ENCODE assay signal across 25 cellular contexts in the genomic region with DNA sequence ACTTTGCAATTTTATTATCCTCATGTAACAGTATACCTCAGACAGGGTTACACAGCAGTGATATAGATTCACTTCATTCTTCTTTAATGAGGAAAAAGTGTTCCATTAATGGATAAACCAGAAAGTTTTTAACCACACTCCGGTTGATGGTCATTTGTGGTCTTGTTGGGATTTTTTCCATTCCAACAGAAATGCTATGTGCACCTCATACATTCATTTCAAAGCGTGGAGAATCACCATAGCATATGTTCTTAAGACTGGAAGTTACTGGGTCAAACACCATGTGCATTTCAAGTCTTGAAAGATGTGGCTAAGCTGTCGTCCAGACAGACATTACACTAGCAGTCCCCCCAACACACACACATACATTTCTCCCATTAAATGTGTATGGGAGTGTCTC.
A peak's percentile ranks its signal among the peaks of the same experiment; 100 is the strongest.
DNase-seq lines count a peak whose midpoint lies in the region; ATAC-seq, FAIRE-seq and TF ChIP-seq lines count a peak whose summit lies in the region.
"Had no signal": no experiment of that assay in that cellular context is flagged by ENCODE, and none has a peak within 500 bp of the region (broad histone marks: within the 10 kb centered on the region; RNA-seq: fewer than 3 reads in every experiment).

No MANE protein-coding gene starts in this region.

- H3K9me3 ChIP-seq in SJCRH30 (replicated peaks), result no peaks in the 10 kb centered on the region
- H3K9me3 ChIP-seq: HAP-1 had no signal

- no peak overlapping the region for H3K4me3 Mint-ChIP-seq in chondrocyte (ENCODE audit: unreplicated experiment)
- H3K4me3 Mint-ChIP-seq: B cell had no signal

- ATAC-seq in GM19351 (IDR thresholded peaks at IDR 0.05; ENCODE audit: unreplicated experiment) (no peak), GM21717 (IDR thresholded peaks at IDR 0.05; ENCODE audit: unreplicated experiment) (no peak), HG02610 (IDR thresholded peaks at IDR 0.05; ENCODE audit: unreplicated experiment) (no peak)
- ATAC-seq: HepG2, Right ventricle myocardium inferior had no signal

- POLR2A ChIA-PET in AG04449 (lab: Yijun Ruan, JAX), result no interaction called here

- no peaks in the 10 kb centered on the region for H3K9me3 Mint-ChIP-seq in chondrocyte (ENCODE audit: low read depth)

- no peaks in the 10 kb centered on the region for H3K36me3 ChIP-seq in SJCRH30
- H3K36me3 ChIP-seq: HAP-1 had no signal

- CTCF ChIA-PET in AG04449 (lab: Yijun Ruan, JAX), result interaction anchor here (0.9 kb wide), 1 partner anchor 63 kb away, joined by 3 read pairs; no protein-coding TSS in a partner anchor

- no peak overlapping the region for H3K4me3 ChIP-seq in AG04449 (ENCODE audit: low read depth, low read length)
- no peak overlapping the region for H3K4me3 ChIP-seq in SJCRH30
- H3K4me3 ChIP-seq: GM23248, HAP-1 had no signal

- H3K4me1 Mint-ChIP-seq in chondrocyte (ENCODE audit: low read depth), result peaks cover 21% of the 10 kb centered on the region
- H3K4me1 Mint-ChIP-seq: B cell had no signal

- TF ChIP-seq CTCF in AG04449 (IDR thresholded peaks at IDR 0.05; ENCODE audit: insufficient read depth, low read length, missing control alignments), result no peak
- TF ChIP-seq CTCF in chondrocyte (IDR thresholded peaks at IDR 0.05), result no peak

- H3K27ac ChIP-seq in SJCRH30, result peak overlapping the region; percentile 97
- H3K27ac ChIP-seq: 22Rv1, GM23248, HL-60 had no signal

- FAIRE-seq in frontal cortex (lab: Jason Lieb, UNC), result no peak
- FAIRE-seq: D721Med, HepG2, RCC 7860 had no signal

- H3K27me3 ChIP-seq in SJCRH30, result no peaks in the 10 kb centered on the region

- DNase-seq in AG04449 (ENCODE audit: low read depth, low spot score), result peak; percentile 72
- peak; percentile 81 to 97 for DNase-seq in SJCRH30
- DNase-seq in chondrocyte (ENCODE audit: low spot score), result no peak
- DNase-seq in non-pigmented ciliary epithelial cell (ENCODE audit: low read depth), result peak; percentile 15
- DNase-seq in frontal cortex (ENCODE audit: low spot score in 2 of 2), result no peak
- DNase-seq: DMS53, GM23248, KBM-7, NCI-H1092, NCI-H1436, NCI-H187 treated with DMSO at 0.1 percent for 48 hours, NCI-H2107, NCI-H446 treated with DMSO at 0.1 percent for 48 hours, NCI-H526 treated with DMSO at 0.1 percent for 48 hours had no signal

- H3K4me1 ChIP-seq in SJCRH30, result peaks cover 43% of the 10 kb centered on the region
- H3K4me1 ChIP-seq: HAP-1 had no signal

- no peaks in the 10 kb centered on the region for H3K36me3 Mint-ChIP-seq in chondrocyte (ENCODE audit: low read depth)

- H3K27ac Mint-ChIP-seq in chondrocyte (ENCODE audit: unreplicated experiment), result peak overlapping the region; percentile 78
- H3K27ac Mint-ChIP-seq: B cell had no signal

- H3K27me3 Mint-ChIP-seq in chondrocyte (ENCODE audit: low read depth), result no peaks in the 10 kb centered on the region

Comparison
In these comparisons a context has a peak if more than half of its experiments do, and no peak if none do; other contexts are left out.
1. DNase-seq: peak in AG04449 (single experiment), SJCRH30 (2 of 2) and non-pigmented ciliary epithelial cell (single experiment); none in chondrocyte (single experiment) and frontal cortex (0 of 2).